In genomic region chr18:45734944-45735343, GRCh38 we compare ENCODE assay signal across 34 cellular contexts. TPM values are rescaled to one million over a fixed set of nuclear protein-coding genes. Genes with fewer than 3 reads are reported as not detected.
"Had no signal": no experiment of that assay in that cellular context is flagged by ENCODE, and none has a peak within 500 bp of the region (broad histone marks: within the 10 kb centered on the region; RNA-seq: fewer than 3 reads in every experiment).

No MANE protein-coding gene starts in this region.

- H3K27ac ChIP-seq: PC-9, RWPE1, SJCRH30, SK-N-MC had no signal

- H3K27me3 ChIP-seq: MG63, SJCRH30 had no signal

- H3K4me2 ChIP-seq: PC-9 had no signal

- H3K4me3 ChIP-seq: MG63, PC-9, SJCRH30, SK-N-MC had no signal

- ATAC-seq: Panc1, Right ventricle myocardium inferior, SK-N-SH treated with all-trans-retinoic acid at 6 μM for 48 hours, T-cell had no signal

- DNase-seq: Kasumi-1, MG63, NCI-H1048, NCI-H1092 treated with DMSO at 0.1 percent for 48 hours, NCI-H1105 treated with DMSO at 0.1 percent for 48 hours, NCI-H1417, NCI-H1436, NCI-H146, NCI-H1694, NCI-H187, NCI-H1930, NCI-H2029 treated with DMSO at 0.1 percent for 48 hours, NCI-H2081 treated with DMSO at 0.1 percent for 48 hours, NCI-H2107, NCI-H2171, NCI-H226, NCI-H446 treated with DMSO at 0.1 percent for 48 hours, NCI-H510A, NCI-H524, NCI-H526, NCI-H69, NCI-H748 treated with DMSO at 0.1 percent for 48 hours, NCI-H82, PC-9, SHP77, SIG-M5, SJCRH30, T-cell had no signal

- H3K4me1 Mint-ChIP-seq: T-cell had no signal

- H3K27ac Mint-ChIP-seq: T-cell had no signal

- H3K4me3 Mint-ChIP-seq: T-cell had no signal

- H2AFZ ChIP-seq: PC-9 had no signal

- H3K4me1 ChIP-seq: SJCRH30 had no signal

- H3K27me3 Mint-ChIP-seq: T-cell had no signal

- H3K9me3 ChIP-seq: MG63, SJCRH30 had no signal

- H3K36me3 ChIP-seq: MG63, SJCRH30 had no signal

RNA-seq across cellular contexts. Expression of gene SLC14A1, which starts 11.0 kb away (rescaled TPM):
- total RNA-seq: PC-9, SJCRH30, SK-MEL-5 had no signal
